Comparison of ENCODE assay signal across 20 cellular contexts in genomic region chr5:60092671-60093422, GRCh38.
DNase-seq lines count a peak whose midpoint lies in the region; ATAC-seq, FAIRE-seq and TF ChIP-seq lines count a peak whose summit lies in the region.
"Had no signal": no experiment of that assay in that cellular context is flagged by ENCODE, and none has a peak within 500 bp of the region (broad histone marks: within the 10 kb centered on the region; RNA-seq: fewer than 3 reads in every experiment).

No MANE protein-coding gene starts in this region.

- no peak for TF ChIP-seq POLR2A in NB4 (IDR thresholded peaks at IDR 0.05; ENCODE audit: extremely low read depth, insufficient read length)

- H3K4me3 Mint-ChIP-seq in Calu3 (ENCODE audit: low read depth, unreplicated experiment) = no peak overlapping the region
- H3K4me3 Mint-ChIP-seq: activated naive CD8-positive, alpha-beta T cell treated with anti-CD3 and anti-CD28 coated beads, Interleukin-2, amount 50 U/mL, for 24 hours; B cell; naive B cell had no signal

- DNase-seq in Calu3 (peak; percentile 7), NB4 (ENCODE audit: low read depth) (peak; percentile 19), bronchial epithelial cell (ENCODE audit: low read depth) (peak; percentile 97), left lung (no peak), HK-2 (ENCODE audit: unreplicated experiment) (no peak), colonic mucosa (no peak), upper lobe of right lung (no peak), putamen (ENCODE audit: low spot score) (no peak)
- DNase-seq: activated CD4-positive, alpha-beta T cell treated with anti-CD3 and anti-CD28 coated beads for 1 hour; activated naive CD8-positive, alpha-beta T cell treated with anti-CD3 and anti-CD28 coated beads, Interleukin-2, amount 50 U/mL, for 24 hours; cortex of kidney; left colon; naive B cell; NCI-H510A treated with DMSO at 0.1 percent for 48 hours; right cardiac atrium; stimulated activated CD4-positive, alpha-beta T cell treated with anti-CD3 and anti-CD28 coated beads, Interleukin-4, amount 100 ng/mL, for 1 hour; upper lobe of left lung had no signal

- H3K4me1 ChIP-seq in left lung (no peaks in the 10 kb centered on the region), colonic mucosa (no peaks in the 10 kb centered on the region), upper lobe of right lung (no peaks in the 10 kb centered on the region)
- H3K4me1 ChIP-seq: upper lobe of left lung had no signal

- no peak overlapping the region for H3K27ac Mint-ChIP-seq in Calu3 (ENCODE audit: unreplicated experiment)
- H3K27ac Mint-ChIP-seq: activated naive CD8-positive, alpha-beta T cell treated with anti-CD3 and anti-CD28 coated beads, Interleukin-2, amount 50 U/mL, for 24 hours; B cell; naive B cell had no signal

- H3K4me3 ChIP-seq in NB4 (ENCODE audit: low read depth, low read length) (no peak overlapping the region), bronchial epithelial cell (ENCODE audit: low read depth, low read length) (no peak overlapping the region), left lung (no peak overlapping the region), colonic mucosa (no peak overlapping the region), upper lobe of right lung (no peak overlapping the region)
- H3K4me3 ChIP-seq: K562, upper lobe of left lung had no signal

- H3K27ac ChIP-seq in left lung = no peak overlapping the region
- H3K27ac ChIP-seq in colonic mucosa = no peak overlapping the region
- no peak overlapping the region for H3K27ac ChIP-seq in upper lobe of right lung
- H3K27ac ChIP-seq: upper lobe of left lung had no signal

- H3K36me3 ChIP-seq in bronchial epithelial cell (ENCODE audit: control insufficient read depth, insufficient read depth, low read length) (no peaks in the 10 kb centered on the region), left lung (no peaks in the 10 kb centered on the region), colonic mucosa (no peaks in the 10 kb centered on the region), upper lobe of right lung (no peaks in the 10 kb centered on the region)
- H3K36me3 ChIP-seq: upper lobe of left lung had no signal

- H3K36me3 Mint-ChIP-seq in Calu3 (ENCODE audit: insufficient read depth, unreplicated experiment) = no peaks in the 10 kb centered on the region

- peaks cover 0 to 3% of the 10 kb centered on the region in 2 donors for H3K9me3 ChIP-seq in left lung
- H3K9me3 ChIP-seq in colonic mucosa = no peaks in the 10 kb centered on the region
- no peaks in the 10 kb centered on the region for H3K9me3 ChIP-seq in upper lobe of right lung

- no TSS peak for BruUV-seq in Calu3 (replicated peaks; lab: Mats Ljungman, UMichigan)

- H3K27me3 ChIP-seq in bronchial epithelial cell (ENCODE audit: control insufficient read depth, insufficient read depth, low read length) (no peaks in the 10 kb centered on the region), left lung (no peaks in the 10 kb centered on the region), colonic mucosa (no peaks in the 10 kb centered on the region), upper lobe of right lung (no peaks in the 10 kb centered on the region)
- H3K27me3 ChIP-seq: upper lobe of left lung had no signal

- peaks cover 9% of the 10 kb centered on the region for H3K4me1 Mint-ChIP-seq in Calu3 (ENCODE audit: low read depth, unreplicated experiment)
- H3K4me1 Mint-ChIP-seq: activated naive CD8-positive, alpha-beta T cell treated with anti-CD3 and anti-CD28 coated beads, Interleukin-2, amount 50 U/mL, for 24 hours; B cell; naive B cell had no signal

- no peak for FAIRE-seq in bronchial epithelial cell (lab: Jason Lieb, UNC)
- FAIRE-seq: K562 had no signal

- no peak overlapping the region for H3K9ac ChIP-seq in colonic mucosa (ENCODE audit: low read depth in 2 of 2, low read length in 2 of 2)

- ATAC-seq in left lung (peak; percentile 19), upper lobe of right lung (no peak)
- ATAC-seq: activated naive CD8-positive, alpha-beta T cell treated with anti-CD3 and anti-CD28 coated beads, Interleukin-2, amount 50 U/mL, for 24 hours; K562; left colon; Panc1; right cardiac atrium had no signal

- intact Hi-C loops in Calu3 (cut with micrococcal nuclease; ENCODE audit: unreplicated experiment) = no loop called here
- intact Hi-C loops in left lung (cut with DNase I) = no loop called here
- intact Hi-C loops in colonic mucosa (cut with DNase I) = no loop called here
- intact Hi-C loops in upper lobe of right lung (cut with DNase I) = no loop called here

- H3K9me3 Mint-ChIP-seq in Calu3 (ENCODE audit: low read depth, unreplicated experiment) = no peaks in the 10 kb centered on the region

- TF ChIP-seq CTCF in Calu3 (IDR thresholded peaks at IDR 0.05; ENCODE audit: unreplicated experiment) (no peak), NB4 (IDR thresholded peaks at IDR 0.05; ENCODE audit: low read depth, low read length) (no peak), bronchial epithelial cell (IDR thresholded peaks at IDR 0.05; ENCODE audit: insufficient read depth, low read length, severe bottlenecking) (no peak), left lung (IDR thresholded peaks at IDR 0.05) (no peak), colonic mucosa (IDR thresholded peaks at IDR 0.05) (no peak), upper lobe of right lung (IDR thresholded peaks at IDR 0.05) (no peak)

- no peaks in the 10 kb centered on the region for H3K27me3 Mint-ChIP-seq in Calu3 (ENCODE audit: unreplicated experiment)
- H3K27me3 Mint-ChIP-seq: activated naive CD8-positive, alpha-beta T cell treated with anti-CD3 and anti-CD28 coated beads, Interleukin-2, amount 50 U/mL, for 24 hours; B cell; naive B cell had no signal

- CTCF ChIA-PET in Calu3 (lab: Charles Lee) = no interaction called here

Comparison
In these comparisons a context has a peak if more than half of its experiments do, and no peak if none do; other contexts are left out.
1. DNase-seq: peak in Calu3 (single experiment), NB4 (single experiment) and bronchial epithelial cell (single experiment); none in left lung (0 of 2), HK-2 (single experiment), colonic mucosa (single experiment), upper lobe of right lung (single experiment) and putamen (single experiment).